15 cellular contexts compared by ENCODE assay signal in genomic region chr14:90968025-90968424, GRCh38.
DNase-seq lines count a peak whose midpoint lies in the region; ATAC-seq lines count a peak whose summit lies in the region.
"Had no signal": no experiment of that assay in that cellular context is flagged by ENCODE, and none has a peak within 500 bp of the region (broad histone marks: within the 10 kb centered on the region; RNA-seq: fewer than 3 reads in every experiment).

No MANE protein-coding gene starts in this region.

- no peak overlapping the region for H2BK15ac ChIP-seq in mesenchymal stem cell (ENCODE audit: low read depth, poor library complexity, severe bottlenecking)

- no peak overlapping the region for H3K9ac ChIP-seq in mesenchymal stem cell (ENCODE audit: low read length)

- H3K27ac ChIP-seq in mesenchymal stem cell (ENCODE audit: low read length, poor library complexity, severe bottlenecking): no peak overlapping the region
- H3K27ac ChIP-seq: PC-9, vagina, WERI-Rb-1 had no signal

- H3K79me1 ChIP-seq in mesenchymal stem cell (replicated peaks; ENCODE audit: low read length, poor library complexity, severe bottlenecking): peaks cover 2% of the 10 kb centered on the region

- H4K91ac ChIP-seq in mesenchymal stem cell (ENCODE audit: low read length): no peak overlapping the region

- no peak overlapping the region for H3K14ac ChIP-seq in mesenchymal stem cell (ENCODE audit: low read length in 2 of 2)

- no peak overlapping the region for H3K18ac ChIP-seq in mesenchymal stem cell (ENCODE audit: low read depth in 1 of 2, low read length in 2 of 2)

- H3K9me3 Mint-ChIP-seq in activated T-cell treated with anti-CD3 and anti-CD28 coated beads, Interleukin-2, amount 50 U/mL, for 24 hours: peaks cover 2% of the 10 kb centered on the region
- H3K9me3 Mint-ChIP-seq in activated naive CD8-positive, alpha-beta T cell (ENCODE audit: low read depth): no peaks in the 10 kb centered on the region
- H3K9me3 Mint-ChIP-seq: stimulated activated naive CD8-positive, alpha-beta T cell treated with anti-CD3 and anti-CD28 coated beads, Interleukin-15, amount 100 ng/mL, for 72 hours had no signal

- H3K9me3 ChIP-seq in mesenchymal stem cell (ENCODE audit: control insufficient read depth, low read length): peaks cover 5% of the 10 kb centered on the region

- peaks cover 49% of the 10 kb centered on the region for H3K36me3 Mint-ChIP-seq in activated T-cell treated with anti-CD3 and anti-CD28 coated beads, Interleukin-2, amount 50 U/mL, for 24 hours (ENCODE audit: low read depth)
- peaks cover 38% of the 10 kb centered on the region for H3K36me3 Mint-ChIP-seq in activated naive CD8-positive, alpha-beta T cell

- no peak overlapping the region for H3K4me3 ChIP-seq in mesenchymal stem cell (ENCODE audit: insufficient read depth in 1 of 2, low read depth in 1 of 2, low read length in 2 of 2)
- H3K4me3 ChIP-seq: PC-9, spleen, vagina had no signal

- no peak overlapping the region for H2AFZ ChIP-seq in mesenchymal stem cell (ENCODE audit: low read depth, low read length)
- H2AFZ ChIP-seq: PC-9 had no signal

- no peak overlapping the region for H3K4me2 ChIP-seq in mesenchymal stem cell (ENCODE audit: low read length, poor library complexity, severe bottlenecking)
- H3K4me2 ChIP-seq: PC-9 had no signal

- no peak overlapping the region for H2BK120ac ChIP-seq in mesenchymal stem cell (ENCODE audit: low read depth, low read length)

- WGBS in mesenchymal stem cell: 90% methylated on average over 2 of the region's 2 CpGs

- no peaks in the 10 kb centered on the region for H3K4me1 ChIP-seq in mesenchymal stem cell (ENCODE audit: control insufficient read depth, insufficient read depth, low read depth, low read length)
- H3K4me1 ChIP-seq: vagina had no signal

- H3K4ac ChIP-seq in mesenchymal stem cell (ENCODE audit: low read depth in 1 of 2, low read length in 2 of 2): no peak overlapping the region

- no peaks in the 10 kb centered on the region for H3K36me3 ChIP-seq in mesenchymal stem cell (ENCODE audit: control insufficient read depth in 1 of 2, insufficient read depth in 2 of 2, low read depth in 1 of 2, low read length in 2 of 2)
- H3K36me3 ChIP-seq: spleen, vagina, WERI-Rb-1 had no signal

- H3K4me3 Mint-ChIP-seq in activated T-cell treated with anti-CD3 and anti-CD28 coated beads, Interleukin-2, amount 50 U/mL, for 24 hours: no peak overlapping the region
- H3K4me3 Mint-ChIP-seq in activated naive CD8-positive, alpha-beta T cell: no peak overlapping the region

- no peak overlapping the region for H2AK5ac ChIP-seq in mesenchymal stem cell (ENCODE audit: low read length, severe bottlenecking)

- H3K27me3 ChIP-seq in mesenchymal stem cell (ENCODE audit: control insufficient read depth in 1 of 2, insufficient read depth in 1 of 2, low read length in 2 of 2): no peaks in the 10 kb centered on the region
- H3K27me3 ChIP-seq: spleen, vagina had no signal

- no peak overlapping the region for H3K23ac ChIP-seq in mesenchymal stem cell (ENCODE audit: low read length in 2 of 2)

- no peaks in the 10 kb centered on the region for H3K27me3 Mint-ChIP-seq in activated T-cell treated with anti-CD3 and anti-CD28 coated beads, Interleukin-2, amount 50 U/mL, for 24 hours
- H3K27me3 Mint-ChIP-seq in activated naive CD8-positive, alpha-beta T cell: no peaks in the 10 kb centered on the region
- H3K27me3 Mint-ChIP-seq: stimulated activated naive CD8-positive, alpha-beta T cell treated with anti-CD3 and anti-CD28 coated beads, Interleukin-15, amount 100 ng/mL, for 72 hours had no signal

- ATAC-seq in HG02623 (IDR thresholded peaks at IDR 0.05; ENCODE audit: unreplicated experiment): no peak
- no peak for ATAC-seq in GM18519 (IDR thresholded peaks at IDR 0.05; ENCODE audit: low FRiP score, unreplicated experiment)
- ATAC-seq: left lobe of liver; stimulated activated naive CD8-positive, alpha-beta T cell treated with anti-CD3 and anti-CD28 coated beads, Interleukin-15, amount 100 ng/mL, for 72 hours had no signal

- no peak overlapping the region for H2BK5ac ChIP-seq in mesenchymal stem cell (ENCODE audit: low read depth, low read length, poor library complexity, severe bottlenecking)

- peaks cover 59% of the 10 kb centered on the region for H3K4me1 Mint-ChIP-seq in activated T-cell treated with anti-CD3 and anti-CD28 coated beads, Interleukin-2, amount 50 U/mL, for 24 hours (ENCODE audit: low read depth)
- H3K4me1 Mint-ChIP-seq in activated naive CD8-positive, alpha-beta T cell (ENCODE audit: low read depth): peaks cover 54% of the 10 kb centered on the region

- H2BK12ac ChIP-seq in mesenchymal stem cell (ENCODE audit: low read length in 2 of 2): no peak overlapping the region

- peak overlapping the region; percentile 96 for H3K27ac Mint-ChIP-seq in activated T-cell treated with anti-CD3 and anti-CD28 coated beads, Interleukin-2, amount 50 U/mL, for 24 hours
- H3K27ac Mint-ChIP-seq in activated naive CD8-positive, alpha-beta T cell: peak overlapping the region; percentile 98
- H3K27ac Mint-ChIP-seq: stimulated activated naive CD8-positive, alpha-beta T cell treated with anti-CD3 and anti-CD28 coated beads, Interleukin-15, amount 100 ng/mL, for 72 hours had no signal

- no peak overlapping the region for H4K8ac ChIP-seq in mesenchymal stem cell (ENCODE audit: low read length)

- DNase-seq in activated T-cell treated with anti-CD3 and anti-CD28 coated beads, Interleukin-2, amount 50 U/mL, for 24 hours: no peak
- no peak for DNase-seq in activated T-cell treated with anti-CD3 and anti-CD28 coated beads, Interleukin-2, amount 50 U/mL, for 1 hour
- DNase-seq in M059J (ENCODE audit: low read depth) (peak; percentile 8), mesenchymal stem cell (peak; percentile 9), 8988T (no peak)
- DNase-seq: NCI-H446; PC-9; spleen; stimulated activated naive CD8-positive, alpha-beta T cell treated with anti-CD3 and anti-CD28 coated beads, Interleukin-15, amount 100 ng/mL, for 72 hours; WERI-Rb-1 had no signal

Comparison
In these comparisons a context has a peak if more than half of its experiments do, and no peak if none do; other contexts are left out.
1. DNase-seq: peak in M059J (single experiment) and mesenchymal stem cell (single experiment); none in activated T-cell treated with anti-CD3 and anti-CD28 coated beads, Interleukin-2, amount 50 U/mL, for 24 hours (single experiment), activated T-cell treated with anti-CD3 and anti-CD28 coated beads, Interleukin-2, amount 50 U/mL, for 1 hour (single experiment) and 8988T (single experiment).